ENCODE assay signal across 8 cellular contexts in genomic region chr10:60236869-60237524, GRCh38.
DNase-seq lines count a peak whose midpoint lies in the region; ATAC-seq, FAIRE-seq and TF ChIP-seq lines count a peak whose summit lies in the region.

No MANE protein-coding gene starts in this region.

- peaks cover 32% of the 10 kb centered on the region for H3K4me1 Mint-ChIP-seq in CD4-positive, alpha-beta T cell (ENCODE audit: low read depth)
- peaks cover 34% of the 10 kb centered on the region for H3K4me1 Mint-ChIP-seq in T-helper 2 cell treated with Interferon-gamma antibody and Interleukin-4, amounts not matched to agents 5 μg/mL and 100 μg/mL, for 36 hours (ENCODE audit: low read depth)
- peaks cover 40 to 59% of the 10 kb centered on the region in 2 donors for H3K4me1 Mint-ChIP-seq in stimulated activated naive B cell treated with anti-CD40 and anti-IgM and Interleukin-4, amounts not matched to agents 10 μg/mL and 1 μg/mL and 100 μg/mL, for 72 hours

- no peak for TF ChIP-seq CTCF in CD4-positive, alpha-beta T cell (IDR thresholded peaks at IDR 0.05)

- CTCF ChIA-PET in CD4-positive, alpha-beta T cell (lab: Charles Lee) = no interaction called here

- ATAC-seq in CD4-positive, alpha-beta T cell (ENCODE audit: poor library complexity) = peak; percentile 67
- peak; percentile 98 for ATAC-seq in HG03135 (IDR thresholded peaks at IDR 0.05; ENCODE audit: unreplicated experiment)
- ATAC-seq in stimulated activated naive B cell treated with anti-CD40 and anti-IgM and Interleukin-4, amounts not matched to agents 10 μg/mL and 1 μg/mL and 100 μg/mL, for 72 hours (replicated peaks) = peak; percentile 90 to 91

- no peaks in the 10 kb centered on the region for H3K27me3 Mint-ChIP-seq in CD4-positive, alpha-beta T cell
- no peaks in the 10 kb centered on the region for H3K27me3 Mint-ChIP-seq in T-helper 2 cell treated with Interferon-gamma antibody and Interleukin-4, amounts not matched to agents 5 μg/mL and 100 μg/mL, for 36 hours (ENCODE audit: low read depth)
- H3K27me3 Mint-ChIP-seq in stimulated activated naive B cell treated with anti-CD40 and anti-IgM and Interleukin-4, amounts not matched to agents 10 μg/mL and 1 μg/mL and 100 μg/mL, for 72 hours = no peaks in the 10 kb centered on the region

- intact Hi-C loops in CD4-positive, alpha-beta T cell (cut with DNase I, micrococcal nuclease) = no loop called here

- H3K36me3 Mint-ChIP-seq in CD4-positive, alpha-beta T cell (ENCODE audit: low read depth) = peaks cover 23% of the 10 kb centered on the region
- H3K36me3 Mint-ChIP-seq in T-helper 2 cell treated with Interferon-gamma antibody and Interleukin-4, amounts not matched to agents 5 μg/mL and 100 μg/mL, for 36 hours (ENCODE audit: low read depth) = no peaks in the 10 kb centered on the region
- H3K36me3 Mint-ChIP-seq in stimulated activated naive B cell treated with anti-CD40 and anti-IgM and Interleukin-4, amounts not matched to agents 10 μg/mL and 1 μg/mL and 100 μg/mL, for 72 hours = peaks cover 0 to 11% of the 10 kb centered on the region in 2 donors

- peak overlapping the region; percentile 74 for H3K4me3 Mint-ChIP-seq in CD4-positive, alpha-beta T cell
- H3K4me3 Mint-ChIP-seq in T-helper 2 cell treated with Interferon-gamma antibody and Interleukin-4, amounts not matched to agents 5 μg/mL and 100 μg/mL, for 36 hours = peak overlapping the region; percentile 79
- peak overlapping the region; percentile 48 to 56 for H3K4me3 Mint-ChIP-seq in stimulated activated naive B cell treated with anti-CD40 and anti-IgM and Interleukin-4, amounts not matched to agents 10 μg/mL and 1 μg/mL and 100 μg/mL, for 72 hours

- H3K27me3 ChIP-seq in CD4-positive, alpha-beta T cell (ENCODE audit: control insufficient read depth, insufficient read depth, low read length) = no peaks in the 10 kb centered on the region

- POLR2A ChIA-PET in CD4-positive, alpha-beta T cell (lab: Charles Lee) = no interaction called here

- no peak overlapping the region for H3K27ac ChIP-seq in CD4-positive, alpha-beta T cell (ENCODE audit: low read depth, low read length)

- peak overlapping the region; percentile 46 for H3K27ac Mint-ChIP-seq in CD4-positive, alpha-beta T cell
- H3K27ac Mint-ChIP-seq in T-helper 2 cell treated with Interferon-gamma antibody and Interleukin-4, amounts not matched to agents 5 μg/mL and 100 μg/mL, for 36 hours = peak overlapping the region; percentile 83
- H3K27ac Mint-ChIP-seq in stimulated activated naive B cell treated with anti-CD40 and anti-IgM and Interleukin-4, amounts not matched to agents 10 μg/mL and 1 μg/mL and 100 μg/mL, for 72 hours = peak overlapping the region; percentile 84

- FAIRE-seq in GM19239 (lab: Jason Lieb, UNC) (peak; percentile 99), HTR-8/SVneo (lab: Jason Lieb, UNC) (no peak)

- H3K9me3 ChIP-seq in CD4-positive, alpha-beta T cell (ENCODE audit: control insufficient read depth, low read length) = no peaks in the 10 kb centered on the region

- H3K9me3 Mint-ChIP-seq in CD4-positive, alpha-beta T cell = no peaks in the 10 kb centered on the region
- H3K9me3 Mint-ChIP-seq in T-helper 2 cell treated with Interferon-gamma antibody and Interleukin-4, amounts not matched to agents 5 μg/mL and 100 μg/mL, for 36 hours = no peaks in the 10 kb centered on the region
- H3K9me3 Mint-ChIP-seq in stimulated activated naive B cell treated with anti-CD40 and anti-IgM and Interleukin-4, amounts not matched to agents 10 μg/mL and 1 μg/mL and 100 μg/mL, for 72 hours = peaks cover 1 to 8% of the 10 kb centered on the region in 2 donors

- no peak for DNase-seq in CD4-positive, alpha-beta T cell
- peak; percentile 43 for DNase-seq in GM19239 (ENCODE audit: insufficient read length, low spot score)
- peak; percentile 35 for DNase-seq in T-helper 2 cell treated with Interferon-gamma antibody and Interleukin-4, amounts not matched to agents 5 μg/mL and 100 μg/mL, for 36 hours (ENCODE audit: low spot score)
- peak; percentile 71 for DNase-seq in globus pallidus (ENCODE audit: low spot score)
- peak; percentile 85 for DNase-seq in stimulated activated naive B cell treated with anti-CD40 and anti-IgM and Interleukin-4, amounts not matched to agents 10 μg/mL and 1 μg/mL and 100 μg/mL, for 72 hours
- no peak for DNase-seq in NCI-H2196 (lab: John Stamatoyannopoulos, UW; ENCODE audit: unreplicated experiment)
- DNase-seq in HTR-8/SVneo (ENCODE audit: insufficient read length, low spot score) = no peak

Comparison
In these comparisons a context has a peak if more than half of its experiments do, and no peak if none do; other contexts are left out.
1. DNase-seq: peak in GM19239 (single experiment), T-helper 2 cell treated with Interferon-gamma antibody and Interleukin-4, amounts not matched to agents 5 μg/mL and 100 μg/mL, for 36 hours (single experiment), globus pallidus (single experiment) and stimulated activated naive B cell treated with anti-CD40 and anti-IgM and Interleukin-4, amounts not matched to agents 10 μg/mL and 1 μg/mL and 100 μg/mL, for 72 hours (single experiment); none in CD4-positive, alpha-beta T cell (0 of 10), NCI-H2196 (single experiment) and HTR-8/SVneo (single experiment).
2. Peak in every context shown above with its lines, with median percentiles within 50 percentile points of each other: ATAC-seq, H3K27ac Mint-ChIP-seq and H3K4me3 Mint-ChIP-seq.